Comparison of ENCODE assay signal across 8 cellular contexts in genomic region chr19:49676136-49676689, GRCh38. TPM values are rescaled to one million over a fixed set of nuclear protein-coding genes. Genes with fewer than 3 reads are reported as not detected.
DNase-seq lines count a peak whose midpoint lies in the region; ATAC-seq and TF ChIP-seq lines count a peak whose summit lies in the region.

No MANE protein-coding gene starts in this region.

- TF ChIP-seq EP300 in ovary (IDR thresholded peaks at IDR 0.05): no peak

- H3K9me3 ChIP-seq in ovary: no peaks in the 10 kb centered on the region

- H3K36me3 ChIP-seq in ovary: no peaks in the 10 kb centered on the region

- no peaks in the 10 kb centered on the region for H3K9me3 Mint-ChIP-seq in activated naive CD4-positive, alpha-beta T cell treated with anti-CD3 and anti-CD28 coated beads, Interleukin-2, amount 50 U/mL, for 72 hours

- H3K4me1 ChIP-seq in ovary (ENCODE audit: insufficient read depth): peaks cover 6% of the 10 kb centered on the region

- no peaks in the 10 kb centered on the region for H3K27me3 ChIP-seq in ovary

- TF ChIP-seq POLR2A in ovary (IDR thresholded peaks at IDR 0.05): no peak

- peak overlapping the region; percentile 67 to 93 for H3K27ac ChIP-seq in ovary

- intact Hi-C loops in head of caudate nucleus (cut with DNase I): loop anchor here (2.0 kb wide), 1 partner anchor 35 kb away; the partner anchor contains the start of gene RRAS
- intact Hi-C loops in ovary (cut with DNase I): loop anchor here in 3 of 4 donors (5.0 to 10.0 kb wide), 3 partner anchors 34 to 191 kb away; partner anchors contain the start of genes RPL13A (in 1 of the 3), RPS11 (in 1 of the 3), RRAS (in 1 of the 3) and SCAF1 (in 1 of the 3)

- peak overlapping the region; percentile 98 to 99 for H3K27ac Mint-ChIP-seq in activated naive CD4-positive, alpha-beta T cell treated with anti-CD3 and anti-CD28 coated beads, Interleukin-2, amount 50 U/mL, for 72 hours

- TF ChIP-seq CTCF in AG09309 (IDR thresholded peaks at IDR 0.05; ENCODE audit: control insufficient read depth, insufficient read depth, low read depth, low read length, missing control alignments) (no peak), GM13976 (IDR thresholded peaks at IDR 0.05; ENCODE audit: borderline replicate concordance, control extremely low read depth, extremely low read depth, insufficient read depth, missing control alignments) (no peak), ovary (IDR thresholded peaks at IDR 0.05) (no peak)

- WGBS in ovary, 3 donors: 0 to 2% (median 1%) methylated on average over 22 of the region's 22 CpGs

- peak overlapping the region; percentile 38 for H3K4me3 ChIP-seq in AG09309 (ENCODE audit: control insufficient read depth, low read depth, low read length)
- peak overlapping the region; percentile 34 for H3K4me3 ChIP-seq in ovary

- peak; percentile 81 for DNase-seq in AG09309 (ENCODE audit: low read depth)
- DNase-seq in GM13976 (ENCODE audit: low spot score): peak; percentile 80
- DNase-seq in NCI-H526 (lab: John Stamatoyannopoulos, UW): peak; percentile 92 to 93
- peak; percentile 50 to 73 for DNase-seq in activated naive CD4-positive, alpha-beta T cell treated with anti-CD3 and anti-CD28 coated beads, Interleukin-2, amount 50 U/mL, for 72 hours (ENCODE audit: low spot score in 2 of 2)
- peak in 22 of 42 donors; percentile 12 to 92 (median 82) for DNase-seq in head of caudate nucleus
- DNase-seq in ovary: peak in 4 of 5 donors; percentile 89 to 91 (median 89)

- peaks cover 11% of the 10 kb centered on the region in 2 donors for H3K36me3 Mint-ChIP-seq in activated naive CD4-positive, alpha-beta T cell treated with anti-CD3 and anti-CD28 coated beads, Interleukin-2, amount 50 U/mL, for 72 hours

- ATAC-seq in HG03175 (IDR thresholded peaks at IDR 0.05; ENCODE audit: unreplicated experiment) (peak; percentile 22), HG03457 (IDR thresholded peaks at IDR 0.05; ENCODE audit: unreplicated experiment) (no peak)
- peak; percentile 19 to 25 for ATAC-seq in activated naive CD4-positive, alpha-beta T cell treated with anti-CD3 and anti-CD28 coated beads, Interleukin-2, amount 50 U/mL, for 72 hours

- in situ Hi-C loops in GM13976 (cut with MboI; ENCODE audit: low sequenced_read_pairs, unreplicated experiment): no loop called here

RNA-seq across cellular contexts. Expression of gene PRMT1, which starts 0.9 kb away (rescaled TPM):
- total RNA-seq in activated naive CD4-positive, alpha-beta T cell treated with anti-CD3 and anti-CD28 coated beads, Interleukin-2, amount 50 U/mL, for 72 hours: 100 to 1,000 TPM; 248 to 309 TPM
- total RNA-seq in ovary: 100 to 1,000 TPM; 125 to 174 (median 152) TPM
- polyA plus RNA-seq in ovary: 100 to 1,000 TPM in 1 of 2 donors, 10 to 100 TPM in 1; 57.1 to 182 TPM

RNA-seq across cellular contexts. Expression of gene BCL2L12, which starts 10.5 kb away (rescaled TPM):
- 10 to 100 TPM; 69.6 to 93.4 TPM for total RNA-seq in activated naive CD4-positive, alpha-beta T cell treated with anti-CD3 and anti-CD28 coated beads, Interleukin-2, amount 50 U/mL, for 72 hours
- 10 to 100 TPM in 6 of 7 donors, 1 to 10 TPM in 1; 8.0 to 21.0 (median 15.6) TPM for total RNA-seq in ovary
- 10 to 100 TPM in 1 of 2 donors, 1 to 10 TPM in 1; 6.7 to 17.7 TPM for polyA plus RNA-seq in ovary

RNA-seq across cellular contexts. Expression of gene IRF3, which starts 10.6 kb away (rescaled TPM):
- 100 to 1,000 TPM; 135 to 202 TPM for total RNA-seq in activated naive CD4-positive, alpha-beta T cell treated with anti-CD3 and anti-CD28 coated beads, Interleukin-2, amount 50 U/mL, for 72 hours
- 10 to 100 TPM; 46.1 to 89.0 (median 69.5) TPM for total RNA-seq in ovary
- 10 to 100 TPM; 24.2 to 76.9 TPM for polyA plus RNA-seq in ovary

RNA-seq across cellular contexts. Expression of gene ADM5, which starts 13.2 kb away (rescaled TPM):
- 1 to 10 TPM; 5.6 to 6.2 TPM for total RNA-seq in activated naive CD4-positive, alpha-beta T cell treated with anti-CD3 and anti-CD28 coated beads, Interleukin-2, amount 50 U/mL, for 72 hours
- 1 to 10 TPM in 4 of 7 donors, under 1 TPM in 3; 0.48 to 1.9 (median 1.3) TPM for total RNA-seq in ovary
- 1 to 10 TPM in 1 of 2 donors, not detected in 1; 1.6 TPM for polyA plus RNA-seq in ovary

RNA-seq across cellular contexts. Expression of gene CPT1C, which starts 14.7 kb away (rescaled TPM):
- 1 to 10 TPM; 4.1 to 4.3 TPM for total RNA-seq in activated naive CD4-positive, alpha-beta T cell treated with anti-CD3 and anti-CD28 coated beads, Interleukin-2, amount 50 U/mL, for 72 hours
- 10 to 100 TPM in 4 of 7 donors, 1 to 10 TPM in 3; 4.6 to 25.8 (median 14.5) TPM for total RNA-seq in ovary
- 10 to 100 TPM in 1 of 2 donors, 1 to 10 TPM in 1; 9.4 to 12.9 TPM for polyA plus RNA-seq in ovary
